In the genomic region with DNA sequence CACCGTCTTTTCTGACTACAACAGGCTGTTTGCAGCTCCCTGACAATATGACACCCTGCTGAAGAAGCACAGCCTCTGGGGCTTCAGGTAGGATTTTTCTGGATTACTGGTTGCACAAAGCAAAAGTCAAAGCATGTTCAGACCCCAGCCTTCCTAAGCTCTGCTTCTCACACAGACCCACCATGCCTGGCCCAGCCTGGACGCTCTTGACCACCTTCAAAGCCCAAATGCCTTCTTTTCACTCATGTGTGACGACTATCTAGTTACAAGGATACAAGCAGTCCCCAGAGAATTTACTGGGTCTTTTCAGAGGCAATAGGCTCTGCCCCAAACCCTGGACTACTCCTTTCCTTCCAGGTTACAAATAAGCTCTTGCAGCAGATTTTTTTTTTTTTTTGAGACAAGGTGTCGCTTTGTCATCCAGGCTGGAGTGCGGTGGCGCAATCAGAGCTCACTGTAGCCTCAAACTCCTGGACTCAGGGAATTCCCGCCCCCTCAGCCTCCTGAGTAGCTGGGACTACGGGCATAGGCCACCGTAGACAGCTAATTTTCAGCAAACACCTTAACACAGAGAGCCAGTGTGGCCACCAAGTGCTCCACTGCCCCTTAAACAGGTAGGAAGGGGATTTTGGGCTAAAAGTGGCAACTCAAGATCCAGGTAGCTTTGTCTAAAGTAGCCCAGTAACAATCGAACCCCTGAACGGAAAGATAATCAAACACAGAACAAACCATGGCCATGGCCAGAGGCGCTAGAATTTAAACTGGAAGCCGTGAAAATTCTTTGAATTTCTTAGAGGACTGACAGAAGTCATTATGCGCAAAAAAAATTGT, we compare ENCODE assay signal across 9 cellular contexts. TPM values are rescaled to one million over a fixed set of nuclear protein-coding genes. Genes with fewer than 3 reads are reported as not detected.
DNase-seq lines count a peak whose midpoint lies in the region; ATAC-seq, FAIRE-seq and TF ChIP-seq lines count a peak whose summit lies in the region.
"Had no signal": no experiment of that assay in that cellular context is flagged by ENCODE, and none has a peak within 500 bp of the region (broad histone marks: within the 10 kb centered on the region; RNA-seq: fewer than 3 reads in every experiment).

No MANE protein-coding gene starts in this region.

- H3K4me3 ChIP-seq in epithelial cell of proximal tubule (ENCODE audit: low read depth, low read length) = no peak overlapping the region

- H3K4me1 Mint-ChIP-seq in mesothelial cell of epicardium = peaks cover 42% of the 10 kb centered on the region

- no peaks in the 10 kb centered on the region for H3K27me3 Mint-ChIP-seq in mesothelial cell of epicardium (ENCODE audit: low read depth)

- FAIRE-seq in GM19239 (lab: Jason Lieb, UNC) = no peak
- FAIRE-seq: islet of Langerhans had no signal

- intact Hi-C loops in Right ventricle myocardium inferior (cut with DNase I) (no loop called here), cardiac septum (cut with DNase I) (no loop called here)

- DNase-seq in Right ventricle myocardium inferior (ENCODE audit: missing footprints) = peak; percentile 74
- DNase-seq in cardiac septum (ENCODE audit: low spot score) = no peak
- DNase-seq in epithelial cell of proximal tubule (ENCODE audit: low read depth) = peak; percentile 54
- no peak for DNase-seq in mesothelial cell of epicardium (ENCODE audit: low spot score in 2 of 2, unreplicated experiment in 2 of 2)
- no peak for DNase-seq in GM19239 (ENCODE audit: insufficient read length, low spot score)
- DNase-seq in stimulated activated naive CD4-positive, alpha-beta T cell treated with Interleukin-2 at 50 U/mL for 16 hours (lab: John Stamatoyannopoulos, UW) = no peak
- no peak for DNase-seq in nucleus accumbens (lab: John Stamatoyannopoulos, UW)

- no peak for TF ChIP-seq CTCF in epithelial cell of proximal tubule (conservative IDR thresholded peaks at IDR 0.05; ENCODE audit: low read depth, low read length)
- TF ChIP-seq CTCF in mesothelial cell of epicardium (IDR thresholded peaks at IDR 0.05; ENCODE audit: unreplicated experiment) = no peak

- ATAC-seq in Right ventricle myocardium inferior (peak; percentile 33), HG03342 (IDR thresholded peaks at IDR 0.05; ENCODE audit: unreplicated experiment) (no peak)

- H3K36me3 Mint-ChIP-seq in mesothelial cell of epicardium = peaks cover 6% of the 10 kb centered on the region

- H3K4me3 Mint-ChIP-seq in mesothelial cell of epicardium = no peak overlapping the region

- peak overlapping the region; percentile 86 for H3K27ac Mint-ChIP-seq in mesothelial cell of epicardium

- no peaks in the 10 kb centered on the region for H3K9me3 Mint-ChIP-seq in mesothelial cell of epicardium

RNA-seq across cellular contexts. Expression of a gene that starts 16.2 kb away (rescaled TPM):
- total RNA-seq in Right ventricle myocardium inferior = 327 TPM
- total RNA-seq in cardiac septum = 518 TPM
- total RNA-seq in epithelial cell of proximal tubule = 52.9 and 58.5 TPM in 2 replicates
- 281 to 302 TPM (median 293 TPM) in 3 replicates for total RNA-seq in mesothelial cell of epicardium

Comparison
In these comparisons a context has a peak if more than half of its experiments do, and no peak if none do; other contexts are left out.
1. DNase-seq: peak in Right ventricle myocardium inferior (single experiment) and epithelial cell of proximal tubule (single experiment); none in cardiac septum (single experiment), mesothelial cell of epicardium (0 of 2), GM19239 (single experiment), stimulated activated naive CD4-positive, alpha-beta T cell treated with Interleukin-2 at 50 U/mL for 16 hours (single experiment) and nucleus accumbens (0 of 56).